In the genomic region with DNA sequence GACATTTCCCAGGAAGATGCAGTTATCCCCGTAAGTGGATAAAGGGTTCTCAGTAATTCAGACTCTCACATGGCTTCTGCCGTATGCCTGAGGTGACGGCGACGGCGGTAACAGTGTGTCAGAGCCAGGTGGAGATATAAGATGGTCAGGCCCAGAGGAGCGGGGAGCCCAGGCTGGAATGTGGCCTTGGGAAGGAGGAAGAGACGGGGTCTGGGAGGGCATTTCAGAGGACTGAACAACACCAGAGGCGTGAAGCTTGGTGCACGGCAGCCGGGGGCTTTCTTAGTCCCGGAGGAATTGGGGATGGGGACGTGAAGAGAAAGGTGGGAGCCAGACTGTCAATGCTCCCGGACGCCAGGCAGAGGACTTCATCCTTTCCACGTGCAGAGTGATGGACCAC, we compare ENCODE assay signal across 8 cellular contexts. TPM values are rescaled to one million over a fixed set of nuclear protein-coding genes. Genes with fewer than 3 reads are reported as not detected.
A peak's percentile ranks its signal among the peaks of the same experiment; 100 is the strongest.
DNase-seq lines count a peak whose midpoint lies in the region; ATAC-seq and TF ChIP-seq lines count a peak whose summit lies in the region.

No MANE protein-coding gene starts in this region.

- H3K36me3 Mint-ChIP-seq in Calu3 (ENCODE audit: insufficient read depth, unreplicated experiment): peaks cover 56% of the 10 kb centered on the region

- H3K27me3 Mint-ChIP-seq in Calu3 (ENCODE audit: unreplicated experiment): no peaks in the 10 kb centered on the region

- H3K27me3 ChIP-seq in Peyer's patch (no peaks in the 10 kb centered on the region), trophoblast cell (ENCODE audit: insufficient read depth, low read length) (no peaks in the 10 kb centered on the region)

- DNase-seq in Calu3 (no peak), Peyer's patch (no peak), epithelial cell of proximal tubule (ENCODE audit: low read depth) (no peak), trophoblast cell (no peak), DMS79 treated with DMSO at 0.1 percent for 48 hours (lab: John Stamatoyannopoulos, UW) (no peak), sciatic nerve (ENCODE audit: low spot score) (no peak)

- peak overlapping the region; percentile 22 for H4K8ac ChIP-seq in trophoblast cell (ENCODE audit: low read depth, low read length)

- H2AK5ac ChIP-seq in trophoblast cell (ENCODE audit: low read length): no peak overlapping the region

- no peak for TF ChIP-seq CTCF in Calu3 (IDR thresholded peaks at IDR 0.05; ENCODE audit: unreplicated experiment)
- no peak for TF ChIP-seq CTCF in Peyer's patch (IDR thresholded peaks at IDR 0.05)
- no peak for TF ChIP-seq CTCF in epithelial cell of proximal tubule (conservative IDR thresholded peaks at IDR 0.05; ENCODE audit: low read depth, low read length)

- H4K91ac ChIP-seq in trophoblast cell (ENCODE audit: low read depth, low read length): no peak overlapping the region

- H3K36me3 ChIP-seq in Peyer's patch (peaks cover 0 to 34% (median 0%) of the 10 kb centered on the region in 3 donors), trophoblast cell (ENCODE audit: control insufficient read depth in 1 of 2, insufficient read depth in 2 of 2, low read length in 2 of 2) (peaks cover 36 to 49% of the 10 kb centered on the region in 2 experiments)

- peak overlapping the region; percentile 79 for H3K4me3 Mint-ChIP-seq in Calu3 (ENCODE audit: low read depth, unreplicated experiment)

- peaks cover 21% of the 10 kb centered on the region for H3K4me1 Mint-ChIP-seq in Calu3 (ENCODE audit: low read depth, unreplicated experiment)

- peaks cover 17% of the 10 kb centered on the region for H3K79me2 ChIP-seq in trophoblast cell (ENCODE audit: control insufficient read depth, insufficient read depth, low read length, poor library complexity)

- no peak overlapping the region for H3K14ac ChIP-seq in trophoblast cell (ENCODE audit: low read length)

- H4K12ac ChIP-seq in trophoblast cell (ENCODE audit: low read depth, low read length): peak overlapping the region; percentile 55

- H2BK12ac ChIP-seq in trophoblast cell (ENCODE audit: low read length): no peak overlapping the region

- H3K4me1 ChIP-seq in Peyer's patch (peaks cover 0 to 41% (median 17%) of the 10 kb centered on the region in 4 donors), trophoblast cell (ENCODE audit: control insufficient read depth in 1 of 2, insufficient read depth in 2 of 2, low read length in 2 of 2) (peaks cover 5 to 11% of the 10 kb centered on the region in 2 experiments)

- H3K9me3 ChIP-seq in Peyer's patch (no peaks in the 10 kb centered on the region), trophoblast cell (ENCODE audit: insufficient read depth, low read depth, low read length) (no peaks in the 10 kb centered on the region)

- H3K27ac Mint-ChIP-seq in Calu3 (ENCODE audit: unreplicated experiment): peak overlapping the region; percentile 86

- H2AFZ ChIP-seq in trophoblast cell (ENCODE audit: insufficient read depth, low read length, poor library complexity): no peak overlapping the region

- intact Hi-C loops in Calu3 (cut with micrococcal nuclease; ENCODE audit: unreplicated experiment): no loop called here
- intact Hi-C loops in sciatic nerve (cut with DNase I): no loop called here

- CTCF ChIA-PET in Calu3 (lab: Charles Lee): interaction anchor here (1.3 kb wide), 1 partner anchor 193 kb away, joined by 3 read pairs; no protein-coding TSS in a partner anchor

- no peak overlapping the region for H3K23ac ChIP-seq in trophoblast cell (ENCODE audit: low read length)

- peak overlapping the region; percentile 90 for H3K4ac ChIP-seq in trophoblast cell (ENCODE audit: low read depth, low read length)

- BruUV-seq in Calu3 (replicated peaks; lab: Mats Ljungman, UMichigan): TSS peak; percentile 68

- TF ChIP-seq POLR2A in Peyer's patch (IDR thresholded peaks at IDR 0.05): no peak

- no peak overlapping the region for H2BK120ac ChIP-seq in trophoblast cell (ENCODE audit: insufficient read depth, low read length, poor library complexity)

- H3K9me3 Mint-ChIP-seq in Calu3 (ENCODE audit: low read depth, unreplicated experiment): no peaks in the 10 kb centered on the region

- H3K4me3 ChIP-seq in Peyer's patch (peak overlapping the region; percentile 84 to 98 (median 91)), epithelial cell of proximal tubule (ENCODE audit: low read depth, low read length) (peak overlapping the region; percentile 73), trophoblast cell (ENCODE audit: low read depth, low read length) (no peak overlapping the region)

- ATAC-seq in sciatic nerve (no peak), GM21390 (IDR thresholded peaks at IDR 0.05; ENCODE audit: unreplicated experiment) (no peak), GM21723 (IDR thresholded peaks at IDR 0.05; ENCODE audit: unreplicated experiment) (no peak)

- no peak overlapping the region for H2BK5ac ChIP-seq in trophoblast cell (ENCODE audit: low read depth, low read length, poor library complexity)

- H3K79me1 ChIP-seq in trophoblast cell (ENCODE audit: low read length): peaks cover 8% of the 10 kb centered on the region

- H3K9ac ChIP-seq in trophoblast cell (ENCODE audit: low read length): peak overlapping the region; percentile 94

- peak overlapping the region in 3 of 4 donors; percentile 90 to 96 (median 91) for H3K27ac ChIP-seq in Peyer's patch
- H3K27ac ChIP-seq in trophoblast cell (ENCODE audit: low read depth, low read length): no peak overlapping the region

- peak overlapping the region; percentile 74 for H3K4me2 ChIP-seq in trophoblast cell (ENCODE audit: low read length)

- no CpG with 5 or more reads among the region's 16 CpGs for WGBS in trophoblast cell (ENCODE audit: extremely low coverage, insufficient coverage, insufficient read length)

- H3K18ac ChIP-seq in trophoblast cell (ENCODE audit: low read length): peak overlapping the region; percentile 4

RNA-seq across cellular contexts. Expression of gene RER1, which starts 1.0 kb away (rescaled TPM):
- total RNA-seq in Calu3 (2022): 118 and 120 TPM in 2 replicates
- 100 to 1,000 TPM in 3 of 4 donors, 10 to 100 TPM in 1; 42.9 to 141 (median 120) TPM for total RNA-seq in Peyer's patch
- total RNA-seq in epithelial cell of proximal tubule: 114 and 185 TPM in 2 replicates
- polyA plus RNA-seq in trophoblast cell (2013): 186 and 190 TPM in 2 replicates
- 87.3 TPM for total RNA-seq in sciatic nerve

RNA-seq across cellular contexts. Expression of gene MORN1, which starts 1.3 kb away (rescaled TPM):
- total RNA-seq in Calu3 (2022): 23.2 and 25.9 TPM in 2 replicates
- 10 to 100 TPM in 3 of 4 donors, 1 to 10 TPM in 1; 4.9 to 21.5 (median 15.9) TPM for total RNA-seq in Peyer's patch
- 3.2 and 8.1 TPM in 2 replicates for total RNA-seq in epithelial cell of proximal tubule
- 3.2 and 3.5 TPM in 2 replicates for polyA plus RNA-seq in trophoblast cell (2013)
- 16.4 TPM for total RNA-seq in sciatic nerve

RNA-seq across cellular contexts. Expression of gene PEX10, which starts 19.7 kb away (rescaled TPM):
- total RNA-seq in Calu3 (2022) (22.3 and 24.0 TPM in 2 replicates), Peyer's patch (10 to 100 TPM; 16.9 to 29.6 (median 19.9) TPM), epithelial cell of proximal tubule (26.5 and 44.1 TPM in 2 replicates), sciatic nerve (18.1 TPM)
- 9.4 and 9.5 TPM in 2 replicates for polyA plus RNA-seq in trophoblast cell (2013)
